32 cellular contexts compared by ENCODE assay signal in genomic region chr6:15582499-15582898, GRCh38.
"Had no signal": no experiment of that assay in that cellular context is flagged by ENCODE, and none has a peak within 500 bp of the region (broad histone marks: within the 10 kb centered on the region; RNA-seq: fewer than 3 reads in every experiment).

No MANE protein-coding gene starts in this region.

- H3K36me3 ChIP-seq: adrenal gland, esophagus squamous epithelium, gastroesophageal sphincter, heart right ventricle, WERI-Rb-1 had no signal

- H2AFZ ChIP-seq: hepatocyte had no signal

- H3K27me3 ChIP-seq: adrenal gland, body of pancreas, esophagus squamous epithelium, gastroesophageal sphincter, heart right ventricle, hepatocyte had no signal

- H3K27ac ChIP-seq: adrenal gland, body of pancreas, epithelial cell of prostate, esophagus squamous epithelium, heart right ventricle, hepatocyte, WERI-Rb-1 had no signal

- H3K9me3 ChIP-seq: adrenal gland, body of pancreas, esophagus squamous epithelium, gastroesophageal sphincter, heart right ventricle had no signal

- ATAC-seq: activated CD4-positive, CD25-positive, alpha-beta regulatory T cell treated with anti-CD3 and anti-CD28 coated beads, Interleukin-2, amount 50 U/mL, for 24 hours; activated CD8-positive, alpha-beta T cell treated with anti-CD3 and anti-CD28 coated beads for 36 hours; activated naive CD8-positive, alpha-beta T cell treated with anti-CD3 and anti-CD28 coated beads, Interleukin-2, amount 50 U/mL, for 24 hours; activated T-cell treated with anti-CD3 and anti-CD28 coated beads, Interleukin-2, amount 50 U/mL, for 4 hours; activated T-helper 17 cell treated with anti-CD3 and anti-CD28 coated beads, Interleukin-2, amount 50 U/mL, for 72 hours; body of pancreas; effector memory CD8-positive, alpha-beta T cell; gastroesophageal sphincter; heart right ventricle had no signal

- H3K4me1 ChIP-seq: adrenal gland, body of pancreas had no signal

- DNase-seq: activated B cell treated with CpG ODN at 0.5 μM for 24 hours; activated CD4-positive, alpha-beta T cell treated with anti-CD3 and anti-CD28 coated beads for 48 hours; activated CD4-positive, alpha-beta T cell treated with anti-CD3 and anti-CD28 coated beads, Interleukin-2, amount 50 U/mL, for 1 hour; activated CD4-positive, alpha-beta T cell treated with anti-CD3 and anti-CD28 coated beads, Interleukin-2, amount 50 U/mL, for 48 hours; activated CD8-positive, alpha-beta memory T cell treated with anti-CD3 and anti-CD28 coated beads for 24 hours; activated CD8-positive, alpha-beta T cell treated with anti-CD3 and anti-CD28 coated beads for 36 hours; activated effector memory CD4-positive, alpha-beta T cell treated with Interleukin-2 at 50 U/mL for 16 hours; activated gamma-delta T cell treated with Interleukin-2 at 50 U/mL for 16 hours; activated naive CD4-positive, alpha-beta T cell treated with anti-CD3 and anti-CD28 coated beads for 36 hours; activated naive CD8-positive, alpha-beta T cell treated with anti-CD3 and anti-CD28 coated beads for 36 hours; activated naive CD8-positive, alpha-beta T cell treated with anti-CD3 and anti-CD28 coated beads, Interleukin-2, amount 50 U/mL, for 24 hours; activated T-cell treated with anti-CD3 and anti-CD28 coated beads, Interleukin-2, amount 50 U/mL, for 4 hours; adrenal gland; amygdala; aorta; body of pancreas; caudate nucleus; cortex of kidney; dermis blood vessel endothelial cell; effector CD4-positive, alpha-beta T cell; effector memory CD8-positive, alpha-beta T cell; esophagus squamous epithelium; foreskin melanocyte; heart right ventricle; T1000; WERI-Rb-1 had no signal

- H3K4me3 ChIP-seq: adrenal gland, body of pancreas, esophagus squamous epithelium, gastroesophageal sphincter, heart right ventricle, hepatocyte had no signal

- H3K4me2 ChIP-seq: hepatocyte had no signal

- FAIRE-seq: colon had no signal
